ENCODE assay signal across 8 cellular contexts in the genomic region with DNA sequence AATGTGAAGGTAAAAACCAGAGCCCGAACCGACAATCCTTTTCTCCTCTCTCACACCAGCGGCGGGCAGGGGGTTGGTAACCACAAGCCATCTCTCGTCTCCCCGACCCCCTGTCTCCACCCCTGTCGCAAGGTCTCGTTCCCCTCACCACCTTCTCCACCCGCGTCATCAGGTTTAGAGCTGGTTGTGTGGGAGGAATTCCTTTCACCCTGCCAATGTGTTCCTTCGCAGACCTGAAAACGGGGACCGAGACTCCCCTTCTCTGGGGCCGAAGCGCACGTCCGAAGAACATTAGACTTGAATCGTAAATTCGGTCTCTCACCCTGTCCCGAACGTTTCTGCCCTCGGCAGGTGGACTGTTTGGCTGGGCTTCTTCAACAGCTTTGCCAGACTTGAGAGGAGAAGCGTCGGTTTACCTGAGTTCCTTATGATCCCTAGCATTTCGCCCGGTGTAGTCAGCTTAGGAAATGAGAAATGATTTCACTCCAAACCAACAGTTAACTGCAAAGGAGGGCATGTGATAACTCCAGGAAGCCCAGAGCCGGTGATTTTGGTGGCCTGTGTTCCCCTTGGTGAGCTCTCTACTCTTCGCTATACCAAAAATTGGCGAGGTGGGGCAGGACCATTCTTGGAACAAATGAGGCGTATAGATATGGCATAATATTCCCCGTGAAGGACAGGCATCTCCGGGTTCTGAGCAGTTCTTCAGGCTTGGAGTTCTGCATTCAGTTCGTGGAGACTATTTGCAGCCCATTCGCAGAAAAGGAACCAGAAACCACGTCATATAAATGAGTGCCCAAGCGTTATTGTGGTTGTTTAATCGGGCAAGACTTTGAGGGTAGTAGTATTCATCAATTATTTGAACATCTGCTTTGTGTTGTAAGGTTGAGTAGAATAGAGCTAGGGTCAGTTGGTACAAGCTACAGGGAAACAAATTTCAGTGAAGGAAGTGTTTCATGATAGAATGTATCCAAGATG. TPM values are rescaled to one million over a fixed set of nuclear protein-coding genes. Genes with fewer than 3 reads are reported as not detected.
DNase-seq lines count a peak whose midpoint lies in the region; ATAC-seq, FAIRE-seq and TF ChIP-seq lines count a peak whose summit lies in the region.

No MANE protein-coding gene starts in this region.

- 0 out of 2 replicates have a peak, but pooled peaks cover 6% of the 10 kb centered on the region for H3K4me1 ChIP-seq in HUES48 (ENCODE audit: control insufficient read depth, insufficient read depth, low read length)

- H3K4me3 ChIP-seq in HUES48 (ENCODE audit: low read depth, low read length) (peak overlapping the region; percentile 89), lower leg skin (ENCODE audit: low read depth, poor library complexity, severe bottlenecking) (peak overlapping the region; percentile 62)

- H3K9me3 ChIP-seq in HUES48 (ENCODE audit: control insufficient read depth, insufficient read depth, low read length) = no peaks in the 10 kb centered on the region

- TF ChIP-seq POLR2A in lower leg skin (IDR thresholded peaks at IDR 0.05) = no peak

- no peak for TF ChIP-seq CTCF in lower leg skin (IDR thresholded peaks at IDR 0.05)

- H3K27me3 ChIP-seq in HUES48 (ENCODE audit: control insufficient read depth, insufficient read depth, low read length) = no peaks in the 10 kb centered on the region

- peak; percentile 47 for DNase-seq in DMS79 treated with DMSO at 0.1 percent for 48 hours (lab: John Stamatoyannopoulos, UW)
- DNase-seq in UCSD-AML1 (lab: John Stamatoyannopoulos, UW; ENCODE audit: unreplicated experiment) = peak; percentile 53
- peak; percentile 33 for DNase-seq in dermis blood vessel endothelial cell
- DNase-seq in lower leg skin (ENCODE audit: low spot score in 2 of 2) = no peak
- peak; percentile 9 to 34 (median 22) for DNase-seq in stimulated activated CD4-positive, alpha-beta T cell treated with anti-CD3 and anti-CD28 coated beads, TNF-alpha, amount 100 ng/mL, for 4 hours (ENCODE audit: low read depth in 3 of 3)
- no peak for DNase-seq in RCC 7860 (ENCODE audit: low spot score)

- intact Hi-C loops in lower leg skin (cut with DNase I; ENCODE audit: low total_unique reads) = no loop called here

- H3K9ac ChIP-seq in HUES48 (ENCODE audit: low read depth, low read length) = peak overlapping the region; percentile 14

- H3K36me3 ChIP-seq in HUES48 (ENCODE audit: control insufficient read depth, insufficient read depth, low read length) = peaks cover 13% of the 10 kb centered on the region

- H3K27ac ChIP-seq in HUES48 (ENCODE audit: low read depth, low read length) = peak overlapping the region; percentile 64

- peak; percentile 6 for ATAC-seq in GM21367 (IDR thresholded peaks at IDR 0.05; ENCODE audit: unreplicated experiment)

- FAIRE-seq in RCC 7860 (lab: Jason Lieb, UNC) = no peak

- 1% methylated on average over 37 of the region's 37 CpGs for WGBS in lower leg skin, 2 donors

RNA-seq across cellular contexts. Expression of gene CFAP36, which starts 0.7 kb away (rescaled TPM):
- total RNA-seq in dermis blood vessel endothelial cell = 11.2 and 15.3 TPM in 2 replicates
- total RNA-seq in lower leg skin = 10 to 100 TPM; 10.3 to 17.4 (median 14.8) TPM

Comparison
In these comparisons a context has a peak if more than half of its experiments do, and no peak if none do; other contexts are left out.
1. DNase-seq: peak in DMS79 treated with DMSO at 0.1 percent for 48 hours (single experiment), UCSD-AML1 (single experiment), dermis blood vessel endothelial cell (single experiment) and stimulated activated CD4-positive, alpha-beta T cell treated with anti-CD3 and anti-CD28 coated beads, TNF-alpha, amount 100 ng/mL, for 4 hours (3 of 3); none in lower leg skin (0 of 2) and RCC 7860 (single experiment).